Comparison of ENCODE assay signal across 26 cellular contexts in genomic region chr5:9785751-9786150, GRCh38.
"Had no signal": no experiment of that assay in that cellular context is flagged by ENCODE, and none has a peak within 500 bp of the region (broad histone marks: within the 10 kb centered on the region; RNA-seq: fewer than 3 reads in every experiment).

No MANE protein-coding gene starts in this region.

- ATAC-seq: activated CD8-positive, alpha-beta T cell treated with anti-CD3 and anti-CD28 coated beads for 36 hours; activated T-cell treated with anti-CD3 and anti-CD28 coated beads, Interleukin-2, amount 50 U/mL, for 72 hours; activated T-helper 17 cell treated with anti-CD3 and anti-CD28 coated beads, Interleukin-2, amount 50 U/mL, for 72 hours; body of pancreas; Right ventricle myocardium inferior had no signal

- H3K4me2 ChIP-seq: KMS-11, PC-9 had no signal

- H3K4me1 ChIP-seq: adrenal gland, body of pancreas, breast epithelium had no signal

- H3K9me3 ChIP-seq: adrenal gland, body of pancreas, breast epithelium had no signal

- H3K4me3 ChIP-seq: adrenal gland, body of pancreas, breast epithelium, PC-9 had no signal

- H3K27ac ChIP-seq: adrenal gland, body of pancreas, breast epithelium, KMS-11, PC-9, RWPE1, WERI-Rb-1 had no signal

- DNase-seq: activated CD4-positive, alpha-beta T cell treated with anti-CD3 and anti-CD28 coated beads for 1 hour; activated CD4-positive, alpha-beta T cell treated with anti-CD3 and anti-CD28 coated beads for 48 hours; activated CD4-positive, CD25-positive, alpha-beta regulatory T cell; activated CD8-positive, alpha-beta T cell treated with anti-CD3 and anti-CD28 coated beads for 36 hours; activated effector memory CD4-positive, alpha-beta T cell treated with anti-CD3 and anti-CD28 coated beads, Interleukin-2, amount 50 U/mL, for 16 hours; activated naive CD4-positive, alpha-beta T cell treated with Interleukin-2 at 50 U/mL for 16 hours; activated naive CD8-positive, alpha-beta T cell treated with anti-CD3 and anti-CD28 coated beads, Interleukin-2, amount 10 ng/mL, durations not matched to agents 7 days and 5 days; activated T-cell treated with anti-CD3 and anti-CD28 coated beads, Interleukin-2, amount 50 U/mL, for 1 hour; activated T-cell treated with anti-CD3 and anti-CD28 coated beads, Interleukin-2, amount 50 U/mL, for 72 hours; adrenal gland; body of pancreas; NCI-H1092 treated with DMSO at 0.1 percent for 48 hours; NCI-H146; NCI-H187; NCI-H2171 treated with DMSO at 0.1 percent for 48 hours; NCI-H2227 treated with DMSO at 0.1 percent for 48 hours; NCI-H446; NCI-H526 treated with DMSO at 0.1 percent for 48 hours; PC-9; T1000; WERI-Rb-1 had no signal

- H3K9ac ChIP-seq: KMS-11 had no signal

- H3K36me3 ChIP-seq: adrenal gland, breast epithelium, WERI-Rb-1 had no signal

- H3K27me3 ChIP-seq: adrenal gland, body of pancreas, breast epithelium had no signal

- H2AFZ ChIP-seq: PC-9 had no signal
